ENCODE assay signal across 16 cellular contexts in genomic region chr9:36336511-36336910, GRCh38.
"Had no signal": no experiment of that assay in that cellular context is flagged by ENCODE, and none has a peak within 500 bp of the region (broad histone marks: within the 10 kb centered on the region; RNA-seq: fewer than 3 reads in every experiment).

No MANE protein-coding gene starts in this region.

- DNase-seq: activated CD4-positive, alpha-beta T cell treated with anti-CD3 and anti-CD28 coated beads, Interleukin-2, amount 50 U/mL, for 48 hours; activated CD8-positive, alpha-beta memory T cell treated with anti-CD3 and anti-CD28 coated beads, Interleukin-2, amount 10 ng/mL, durations not matched to agents 7 days and 5 days; activated naive CD4-positive, alpha-beta T cell treated with Interleukin-2 at 50 U/mL for 16 hours; body of pancreas; kidney glomerular epithelial cell; posterior cingulate gyrus; right cardiac atrium had no signal

- H2AFZ ChIP-seq: hepatocyte had no signal

- H3K4me2 ChIP-seq: hepatocyte, smooth muscle cell had no signal

- ATAC-seq: activated CD4-positive, CD25-positive, alpha-beta regulatory T cell treated with anti-CD3 and anti-CD28 coated beads, Interleukin-2, amount 50 U/mL, for 24 hours; activated CD8-positive, alpha-beta memory T cell treated with anti-CD3 and anti-CD28 coated beads, Interleukin-2, amount 10 ng/mL, durations not matched to agents 7 days and 5 days; right cardiac atrium; stimulated activated memory B cell treated with anti-CD40 and anti-IgM and Interleukin-4, amounts not matched to agents 10 μg/mL and 1 μg/mL and 100 μg/mL, for 72 hours had no signal

- H3K27me3 ChIP-seq: body of pancreas, hepatocyte, neutrophil, tibial nerve, vagina had no signal

- H3K27ac ChIP-seq: body of pancreas, hepatocyte, neutrophil, vagina had no signal

- H3K4me1 ChIP-seq: body of pancreas, tibial nerve, vagina had no signal

- H3K79me2 ChIP-seq: hepatocyte had no signal

- H3K9me3 ChIP-seq: body of pancreas, neutrophil, tibial nerve, vagina had no signal

- H3K27me3 Mint-ChIP-seq: activated CD8-positive, alpha-beta memory T cell treated with anti-CD3 and anti-CD28 coated beads, Interleukin-2, amount 10 ng/mL, durations not matched to agents 7 days and 5 days; stimulated activated memory B cell treated with anti-CD40 and anti-IgM and Interleukin-4, amounts not matched to agents 10 μg/mL and 1 μg/mL and 100 μg/mL, for 72 hours had no signal

- H3K27ac Mint-ChIP-seq: activated CD8-positive, alpha-beta memory T cell treated with anti-CD3 and anti-CD28 coated beads, Interleukin-2, amount 10 ng/mL, durations not matched to agents 7 days and 5 days; activated T-helper 1 cell treated with anti-CD3 and anti-CD28 coated beads, Interleukin-12 subunit alpha, Interleukin-12 subunit beta, Interleukin-2, Interleukin-4 antibody, amounts not matched to agents 30 ng/mL and 10 ng/mL and 1 ng/mL, durations not matched to agents 14 hours and 24 hours and 36 hours; mesothelial cell of epicardium; stimulated activated memory B cell treated with anti-CD40 and anti-IgM and Interleukin-4, amounts not matched to agents 10 μg/mL and 1 μg/mL and 100 μg/mL, for 72 hours had no signal

- H3K4me3 ChIP-seq: body of pancreas, hepatocyte, smooth muscle cell, tibial nerve, vagina had no signal

- H3K4me1 Mint-ChIP-seq: mesothelial cell of epicardium; stimulated activated memory B cell treated with anti-CD40 and anti-IgM and Interleukin-4, amounts not matched to agents 10 μg/mL and 1 μg/mL and 100 μg/mL, for 72 hours had no signal

- H3K9me3 Mint-ChIP-seq: activated T-helper 1 cell treated with anti-CD3 and anti-CD28 coated beads, Interleukin-12 subunit alpha, Interleukin-12 subunit beta, Interleukin-2, Interleukin-4 antibody, amounts not matched to agents 30 ng/mL and 10 ng/mL and 1 ng/mL, durations not matched to agents 14 hours and 24 hours and 36 hours; mesothelial cell of epicardium; stimulated activated memory B cell treated with anti-CD40 and anti-IgM and Interleukin-4, amounts not matched to agents 10 μg/mL and 1 μg/mL and 100 μg/mL, for 72 hours had no signal

- H3K4me3 Mint-ChIP-seq: activated CD8-positive, alpha-beta memory T cell treated with anti-CD3 and anti-CD28 coated beads, Interleukin-2, amount 10 ng/mL, durations not matched to agents 7 days and 5 days; activated T-helper 1 cell treated with anti-CD3 and anti-CD28 coated beads, Interleukin-12 subunit alpha, Interleukin-12 subunit beta, Interleukin-2, Interleukin-4 antibody, amounts not matched to agents 30 ng/mL and 10 ng/mL and 1 ng/mL, durations not matched to agents 14 hours and 24 hours and 36 hours; mesothelial cell of epicardium; stimulated activated memory B cell treated with anti-CD40 and anti-IgM and Interleukin-4, amounts not matched to agents 10 μg/mL and 1 μg/mL and 100 μg/mL, for 72 hours had no signal
